In the genomic region with DNA sequence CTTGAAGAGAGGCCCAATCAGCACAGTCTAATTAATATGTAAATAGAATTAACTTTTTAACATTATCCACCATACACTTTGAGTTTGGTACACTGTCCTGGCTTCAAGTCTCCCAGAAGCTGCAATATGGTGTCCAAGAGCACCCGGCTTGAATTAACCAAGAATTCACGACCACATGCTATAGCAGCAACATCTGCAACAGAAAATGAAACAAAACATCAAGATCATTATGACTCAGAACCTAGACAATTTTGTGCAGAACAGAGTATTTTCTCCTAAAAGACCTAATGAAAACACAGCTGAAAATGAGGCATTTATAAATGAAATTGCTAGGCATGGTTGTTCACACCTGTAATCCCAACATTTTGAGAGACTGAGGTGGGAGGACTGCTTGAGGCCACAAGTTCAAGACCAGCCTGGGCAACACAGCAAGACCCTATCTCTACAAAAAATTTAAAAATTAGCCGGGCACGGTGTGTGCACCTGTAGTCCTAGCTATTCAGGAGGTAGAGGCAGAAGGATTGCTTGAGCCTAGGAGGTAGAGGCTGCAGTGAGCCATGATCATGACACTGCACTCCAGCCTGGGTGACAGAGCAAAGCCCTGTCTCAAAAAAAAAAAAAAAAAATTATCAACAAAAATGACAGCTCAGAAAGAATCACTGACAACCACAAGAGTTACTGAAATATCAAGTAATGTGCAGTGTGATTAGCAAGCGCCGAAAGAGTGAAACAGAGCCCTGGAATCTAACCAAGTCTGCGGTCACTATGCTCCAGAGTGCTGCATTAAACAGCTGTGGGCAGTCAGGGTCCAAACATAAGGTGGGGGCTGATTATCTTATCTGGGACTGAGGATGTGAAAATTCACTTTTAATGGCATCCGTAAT, we compare ENCODE assay signal across 1 cellular context.
TF ChIP-seq lines count a peak whose summit lies in the region.

No MANE protein-coding gene starts in this region.

TF ChIP-seq in WTC11, 78 proteins besides CTCF, POLR2A, EP300 and RAD21:
- TF ChIP-seq, protein P1, sequence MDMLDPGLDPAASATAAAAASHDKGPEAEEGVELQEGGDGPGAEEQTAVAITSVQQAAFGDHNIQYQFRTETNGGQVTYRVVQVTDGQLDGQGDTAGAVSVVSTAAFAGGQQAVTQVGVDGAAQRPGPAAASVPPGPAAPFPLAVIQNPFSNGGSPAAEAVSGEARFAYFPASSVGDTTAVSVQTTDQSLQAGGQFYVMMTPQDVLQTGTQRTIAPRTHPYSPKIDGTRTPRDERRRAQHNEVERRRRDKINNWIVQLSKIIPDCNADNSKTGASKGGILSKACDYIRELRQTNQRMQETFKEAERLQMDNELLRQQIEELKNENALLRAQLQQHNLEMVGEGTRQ (CRISPR knock-in tag; IDR thresholded peaks at IDR 0.05) = no peak
- TF ChIP-seq NFYB (CRISPR knock-in tag; conservative IDR thresholded peaks at IDR 0.05; ENCODE audit: low read depth) (no peak), FOXP1 (CRISPR knock-in tag; IDR thresholded peaks at IDR 0.05; ENCODE audit: borderline replicate concordance) (no peak), KAT7 (CRISPR knock-in tag; IDR thresholded peaks at IDR 0.05; ENCODE audit: borderline replicate concordance) (no peak), ESRRA (CRISPR knock-in tag; IDR thresholded peaks at IDR 0.05; ENCODE audit: borderline replicate concordance) (no peak), RORB (CRISPR knock-in tag; IDR thresholded peaks at IDR 0.05) (no peak), CREB1 (CRISPR knock-in tag; IDR thresholded peaks at IDR 0.05) (no peak), ZNF232 (CRISPR knock-in tag; IDR thresholded peaks at IDR 0.05) (no peak), GABPB1 (CRISPR knock-in tag; IDR thresholded peaks at IDR 0.05) (no peak), FOXJ3 (CRISPR knock-in tag; IDR thresholded peaks at IDR 0.05; ENCODE audit: borderline replicate concordance) (no peak), JAZF1 (CRISPR knock-in tag; IDR thresholded peaks at IDR 0.05) (no peak), HMGA2 (CRISPR knock-in tag; IDR thresholded peaks at IDR 0.05) (no peak), ELF4 (CRISPR knock-in tag; IDR thresholded peaks at IDR 0.05; ENCODE audit: low read depth) (no peak), TCF7 (CRISPR knock-in tag; IDR thresholded peaks at IDR 0.05; ENCODE audit: low read depth) (no peak)
- TF ChIP-seq, protein P2, sequence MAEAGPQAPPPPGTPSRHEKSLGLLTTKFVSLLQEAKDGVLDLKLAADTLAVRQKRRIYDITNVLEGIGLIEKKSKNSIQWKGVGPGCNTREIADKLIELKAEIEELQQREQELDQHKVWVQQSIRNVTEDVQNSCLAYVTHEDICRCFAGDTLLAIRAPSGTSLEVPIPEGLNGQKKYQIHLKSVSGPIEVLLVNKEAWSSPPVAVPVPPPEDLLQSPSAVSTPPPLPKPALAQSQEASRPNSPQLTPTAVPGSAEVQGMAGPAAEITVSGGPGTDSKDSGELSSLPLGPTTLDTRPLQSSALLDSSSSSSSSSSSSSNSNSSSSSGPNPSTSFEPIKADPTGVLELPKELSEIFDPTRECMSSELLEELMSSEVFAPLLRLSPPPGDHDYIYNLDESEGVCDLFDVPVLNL (CRISPR knock-in tag; IDR thresholded peaks at IDR 0.05; ENCODE audit: borderline replicate concordance, low read depth) = no peak
- TF ChIP-seq, protein P3, sequence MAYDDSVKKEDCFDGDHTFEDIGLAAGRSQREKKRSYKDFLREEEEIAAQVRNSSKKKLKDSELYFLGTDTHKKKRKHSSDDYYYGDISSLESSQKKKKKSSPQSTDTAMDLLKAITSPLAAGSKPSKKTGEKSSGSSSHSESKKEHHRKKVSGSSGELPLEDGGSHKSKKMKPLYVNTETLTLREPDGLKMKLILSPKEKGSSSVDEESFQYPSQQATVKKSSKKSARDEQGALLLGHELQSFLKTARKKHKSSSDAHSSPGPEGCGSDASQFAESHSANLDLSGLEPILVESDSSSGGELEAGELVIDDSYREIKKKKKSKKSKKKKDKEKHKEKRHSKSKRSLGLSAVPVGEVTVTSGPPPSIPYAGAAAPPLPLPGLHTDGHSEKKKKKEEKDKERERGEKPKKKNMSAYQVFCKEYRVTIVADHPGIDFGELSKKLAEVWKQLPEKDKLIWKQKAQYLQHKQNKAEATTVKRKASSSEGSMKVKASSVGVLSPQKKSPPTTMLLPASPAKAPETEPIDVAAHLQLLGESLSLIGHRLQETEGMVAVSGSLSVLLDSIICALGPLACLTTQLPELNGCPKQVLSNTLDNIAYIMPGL (CRISPR knock-in tag; IDR thresholded peaks at IDR 0.05) = no peak
- TF ChIP-seq, protein P4, sequence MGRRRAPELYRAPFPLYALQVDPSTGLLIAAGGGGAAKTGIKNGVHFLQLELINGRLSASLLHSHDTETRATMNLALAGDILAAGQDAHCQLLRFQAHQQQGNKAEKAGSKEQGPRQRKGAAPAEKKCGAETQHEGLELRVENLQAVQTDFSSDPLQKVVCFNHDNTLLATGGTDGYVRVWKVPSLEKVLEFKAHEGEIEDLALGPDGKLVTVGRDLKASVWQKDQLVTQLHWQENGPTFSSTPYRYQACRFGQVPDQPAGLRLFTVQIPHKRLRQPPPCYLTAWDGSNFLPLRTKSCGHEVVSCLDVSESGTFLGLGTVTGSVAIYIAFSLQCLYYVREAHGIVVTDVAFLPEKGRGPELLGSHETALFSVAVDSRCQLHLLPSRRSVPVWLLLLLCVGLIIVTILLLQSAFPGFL (CRISPR knock-in tag; IDR thresholded peaks at IDR 0.05; ENCODE audit: borderline replicate concordance) = no peak
- TF ChIP-seq, protein P5, sequence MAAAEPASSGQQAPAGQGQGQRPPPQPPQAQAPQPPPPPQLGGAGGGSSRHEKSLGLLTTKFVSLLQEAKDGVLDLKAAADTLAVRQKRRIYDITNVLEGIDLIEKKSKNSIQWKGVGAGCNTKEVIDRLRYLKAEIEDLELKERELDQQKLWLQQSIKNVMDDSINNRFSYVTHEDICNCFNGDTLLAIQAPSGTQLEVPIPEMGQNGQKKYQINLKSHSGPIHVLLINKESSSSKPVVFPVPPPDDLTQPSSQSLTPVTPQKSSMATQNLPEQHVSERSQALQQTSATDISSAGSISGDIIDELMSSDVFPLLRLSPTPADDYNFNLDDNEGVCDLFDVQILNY (CRISPR knock-in tag; IDR thresholded peaks at IDR 0.05) = no peak
- TF ChIP-seq, protein P6, sequence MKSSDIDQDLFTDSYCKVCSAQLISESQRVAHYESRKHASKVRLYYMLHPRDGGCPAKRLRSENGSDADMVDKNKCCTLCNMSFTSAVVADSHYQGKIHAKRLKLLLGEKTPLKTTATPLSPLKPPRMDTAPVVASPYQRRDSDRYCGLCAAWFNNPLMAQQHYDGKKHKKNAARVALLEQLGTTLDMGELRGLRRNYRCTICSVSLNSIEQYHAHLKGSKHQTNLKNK (CRISPR knock-in tag; IDR thresholded peaks at IDR 0.05) = no peak
